ENCODE assay signal across 25 cellular contexts in genomic region chr17:5892897-5893656, GRCh38.
A peak's percentile ranks its signal among the peaks of the same experiment; 100 is the strongest.
DNase-seq lines count a peak whose midpoint lies in the region; ATAC-seq and TF ChIP-seq lines count a peak whose summit lies in the region.
"Had no signal": no experiment of that assay in that cellular context is flagged by ENCODE, and none has a peak within 500 bp of the region (broad histone marks: within the 10 kb centered on the region; RNA-seq: fewer than 3 reads in every experiment).

No MANE protein-coding gene starts in this region.

- 0 out of 7 replicates have a peak overlapping the region, but pooled peaks of 1 of the 3 experiments have one; percentile 11 for H3K27ac Mint-ChIP-seq in H9
- H3K27ac Mint-ChIP-seq: activated CD4-positive, alpha-beta memory T cell treated with anti-CD3 and anti-CD28 coated beads for 36 hours; activated naive CD8-positive, alpha-beta T cell; activated T-helper 2 cell treated with anti-CD3 and anti-CD28 coated beads, Interferon-gamma antibody, Interleukin-2, Interleukin-4, amounts not matched to agents 10 μg/mL and 5 μg/mL and 100 μg/mL, durations not matched to agents 14 hours and 24 hours and 36 hours; WTC11 had no signal

- no peak overlapping the region for H2BK20ac ChIP-seq in H9 (ENCODE audit: low read depth, low read length, poor library complexity, severe bottlenecking)

- H3K9ac ChIP-seq in H9 (ENCODE audit: extremely low read depth, insufficient read length, low read length): no peak overlapping the region
- H3K9ac ChIP-seq in mesenchymal stem cell (ENCODE audit: low read length): no peak overlapping the region

- no peaks in the 10 kb centered on the region; the same call in 1 of the 2 replicates for H3K79me2 ChIP-seq in H9 (ENCODE audit: insufficient read depth, low read length)
- H3K79me2 ChIP-seq: hepatocyte had no signal

- H4K91ac ChIP-seq in H9 (ENCODE audit: insufficient read length, low read depth, low read length) (no peak overlapping the region), mesenchymal stem cell (ENCODE audit: low read length) (no peak overlapping the region)

- H2BK5ac ChIP-seq in H9 (ENCODE audit: insufficient read length, low read length) (no peak overlapping the region), mesenchymal stem cell (ENCODE audit: low read depth, low read length, poor library complexity, severe bottlenecking) (no peak overlapping the region)

- in situ Hi-C loops in gastrocnemius medialis (cut with MboI; ENCODE audit: low sequenced_read_pairs in 4 of 4): no loop called here

- H2BK12ac ChIP-seq in H9 (ENCODE audit: insufficient read length, low read depth, low read length): no peak overlapping the region
- H2BK12ac ChIP-seq in mesenchymal stem cell (ENCODE audit: low read length in 2 of 2): no peak overlapping the region

- no peak overlapping the region for H2BK120ac ChIP-seq in H9 (ENCODE audit: low read depth, low read length, poor library complexity, severe bottlenecking)
- peak overlapping the region; percentile 52 for H2BK120ac ChIP-seq in mesenchymal stem cell (ENCODE audit: low read depth, low read length)

- H3K14ac ChIP-seq in H9 (ENCODE audit: insufficient read depth, low read length) (no peak overlapping the region), mesenchymal stem cell (ENCODE audit: low read length in 2 of 2) (no peak overlapping the region)

- TF ChIP-seq CTCF in H9 (conservative IDR thresholded peaks at IDR 0.05) (no peak), gastrocnemius medialis (IDR thresholded peaks at IDR 0.05 in 4 of 5, conservative IDR thresholded peaks at IDR 0.05 in 1 of 5) (no peak), RWPE1 (conservative IDR thresholded peaks at IDR 0.05; ENCODE audit: low read depth) (no peak)

- H3K18ac ChIP-seq in H9 (ENCODE audit: insufficient read length, low read depth, low read length) (no peak overlapping the region), mesenchymal stem cell (ENCODE audit: low read depth in 1 of 2, low read length in 2 of 2) (no peak overlapping the region)

- CTCF ChIA-PET in RWPE1 (lab: Yijun Ruan, JAX): no interaction called here

- no peaks in the 10 kb centered on the region for H3K27me3 Mint-ChIP-seq in H9 (ENCODE audit: low read depth)

- H3K4me3 ChIP-seq in mesenchymal stem cell (ENCODE audit: insufficient read depth in 1 of 2, low read depth in 1 of 2, low read length in 2 of 2): no peak overlapping the region
- H3K4me3 ChIP-seq in gastrocnemius medialis: no peak overlapping the region
- H3K4me3 ChIP-seq: hepatocyte, PC-9 had no signal

- WGBS in H9 (ENCODE audit: extremely low coverage, insufficient read length, low lambda C conversion rate): no CpG with 5 or more reads among the region's 3 CpGs
- WGBS in mesenchymal stem cell: 83% methylated on average over 2 of the region's 3 CpGs

- POLR2A ChIA-PET in RWPE1 (lab: Yijun Ruan, JAX; ENCODE audit: low non-redundant PET): interaction anchor here (0.6 kb wide), 1 partner anchor 14 kb away, joined by 12 read pairs; no protein-coding TSS in a partner anchor

- H2AFZ ChIP-seq in H9 (ENCODE audit: low read length) (no peak overlapping the region), mesenchymal stem cell (ENCODE audit: low read depth, low read length) (no peak overlapping the region)
- H2AFZ ChIP-seq: hepatocyte, PC-9 had no signal

- no peak overlapping the region for H4K5ac ChIP-seq in H9 (ENCODE audit: insufficient read length, low read depth, low read length)

- H3K23ac ChIP-seq in H9 (ENCODE audit: insufficient read length, low read depth, low read length): no peak overlapping the region
- H3K23ac ChIP-seq in mesenchymal stem cell (ENCODE audit: low read length in 2 of 2): no peak overlapping the region

- no peak for TF ChIP-seq POLR2A in gastrocnemius medialis (IDR thresholded peaks at IDR 0.05)

- H3K4me1 Mint-ChIP-seq in H9: peaks cover 44 to 47% of the 10 kb centered on the region in 2 experiments

- ATAC-seq in gastrocnemius medialis (peak; percentile 99), HG03095 (IDR thresholded peaks at IDR 0.05; ENCODE audit: unreplicated experiment) (no peak), Right ventricle myocardium inferior (no peak)
- ATAC-seq: WTC11 had no signal

- no peak overlapping the region for H3T11ph ChIP-seq in H9 (ENCODE audit: low read length)

- peaks cover 4% of the 10 kb centered on the region for H3K9me3 ChIP-seq in H9 (ENCODE audit: control insufficient read depth, low read depth, low read length)
- H3K9me3 ChIP-seq in mesenchymal stem cell (ENCODE audit: control insufficient read depth, low read length): peaks cover 7% of the 10 kb centered on the region
- H3K9me3 ChIP-seq in gastrocnemius medialis: no peaks in the 10 kb centered on the region
- H3K9me3 ChIP-seq: Caco-2, neutrophil had no signal

- H3K4ac ChIP-seq in H9 (ENCODE audit: low read depth, low read length) (no peak overlapping the region), mesenchymal stem cell (ENCODE audit: low read depth in 1 of 2, low read length in 2 of 2) (no peak overlapping the region)

- no peak overlapping the region for H2BK15ac ChIP-seq in H9 (ENCODE audit: low read depth, low read length)
- no peak overlapping the region for H2BK15ac ChIP-seq in mesenchymal stem cell (ENCODE audit: low read depth, poor library complexity, severe bottlenecking)

- H3K4me2 ChIP-seq in H9 (ENCODE audit: insufficient read depth, insufficient read length, low read length): no peak overlapping the region
- H3K4me2 ChIP-seq in mesenchymal stem cell (ENCODE audit: low read length, poor library complexity, severe bottlenecking): no peak overlapping the region
- H3K4me2 ChIP-seq: hepatocyte, PC-9 had no signal

- peaks cover 24 to 26% of the 10 kb centered on the region in 2 experiments for H3K9me3 Mint-ChIP-seq in H9
- H3K9me3 Mint-ChIP-seq: activated T-helper 2 cell treated with anti-CD3 and anti-CD28 coated beads, Interferon-gamma antibody, Interleukin-2, Interleukin-4, amounts not matched to agents 10 μg/mL and 5 μg/mL and 100 μg/mL, durations not matched to agents 14 hours and 24 hours and 36 hours had no signal

- H3K36me3 Mint-ChIP-seq in H9 (ENCODE audit: insufficient read depth in 1 of 3, low read depth in 3 of 3): peaks cover 6 to 15% (median 13%) of the 10 kb centered on the region in 3 experiments
- H3K36me3 Mint-ChIP-seq: activated CD4-positive, alpha-beta memory T cell treated with anti-CD3 and anti-CD28 coated beads for 36 hours; activated naive CD8-positive, alpha-beta T cell had no signal

- no peak overlapping the region for H4K8ac ChIP-seq in H9 (replicated peaks; ENCODE audit: insufficient read length, low read depth, low read length)
- H4K8ac ChIP-seq in mesenchymal stem cell (ENCODE audit: low read length): no peak overlapping the region

- no peak overlapping the region for H3K56ac ChIP-seq in H9 (ENCODE audit: insufficient read length, low read depth, low read length)

- H3K4me3 Mint-ChIP-seq in H9: no peak overlapping the region
- H3K4me3 Mint-ChIP-seq: activated CD4-positive, alpha-beta memory T cell treated with anti-CD3 and anti-CD28 coated beads for 36 hours; activated naive CD8-positive, alpha-beta T cell; WTC11 had no signal

- no peaks in the 10 kb centered on the region for H4K20me1 ChIP-seq in H9 (ENCODE audit: control insufficient read depth, insufficient read depth, insufficient read length)

- H3K36me3 ChIP-seq in mesenchymal stem cell (ENCODE audit: control insufficient read depth in 1 of 2, insufficient read depth in 2 of 2, low read depth in 1 of 2, low read length in 2 of 2): no peaks in the 10 kb centered on the region
- no peaks in the 10 kb centered on the region for H3K36me3 ChIP-seq in gastrocnemius medialis
- H3K36me3 ChIP-seq: neutrophil had no signal

- intact Hi-C loops in gastrocnemius medialis (cut with DNase I; ENCODE audit: low total_unique reads): no loop called here
- intact Hi-C loops in Right ventricle myocardium inferior (cut with DNase I): no loop called here

- peaks cover 6% of the 10 kb centered on the region; the same call in 1 of the 2 replicates for H3K4me1 ChIP-seq in H9 (ENCODE audit: insufficient read depth, low read length)
- H3K4me1 ChIP-seq in mesenchymal stem cell (ENCODE audit: control insufficient read depth, insufficient read depth, low read depth, low read length): peaks cover 3% of the 10 kb centered on the region
- H3K4me1 ChIP-seq in gastrocnemius medialis: peaks cover 12 to 15% of the 10 kb centered on the region in 2 donors
- H3K4me1 ChIP-seq: Caco-2 had no signal

- no peak overlapping the region for H2AK5ac ChIP-seq in H9 (ENCODE audit: insufficient read length, low read length)
- H2AK5ac ChIP-seq in mesenchymal stem cell (ENCODE audit: low read length, severe bottlenecking): no peak overlapping the region

- H3K79me1 ChIP-seq in H9 (ENCODE audit: insufficient read depth, low read depth, low read length, poor library complexity, severe bottlenecking) (no peaks in the 10 kb centered on the region), mesenchymal stem cell (replicated peaks; ENCODE audit: low read length, poor library complexity, severe bottlenecking) (no peaks in the 10 kb centered on the region)

- no peaks in the 10 kb centered on the region for H3K23me2 ChIP-seq in H9 (ENCODE audit: insufficient read length, low read depth, low read length, poor library complexity, severe bottlenecking)

- H3K27ac ChIP-seq in H9 (ENCODE audit: insufficient read length, low read depth, low read length): no peak overlapping the region
- peak overlapping the region; percentile 85 for H3K27ac ChIP-seq in cingulate gyrus (ENCODE audit: low read depth, low read length)
- no peak overlapping the region for H3K27ac ChIP-seq in mesenchymal stem cell (ENCODE audit: low read length, poor library complexity, severe bottlenecking)
- peak overlapping the region; percentile 35 to 66 (median 50) for H3K27ac ChIP-seq in gastrocnemius medialis
- H3K27ac ChIP-seq in RWPE1: no peak overlapping the region
- H3K27ac ChIP-seq: epithelial cell of prostate, hepatocyte, neutrophil, PC-9 had no signal

- DNase-seq in H9 (peak; percentile 8), mesenchymal stem cell (peak; percentile 11), gastrocnemius medialis (peak; percentile 47 to 53), NCI-H510A (lab: John Stamatoyannopoulos, UW) (no peak), Right ventricle myocardium inferior (ENCODE audit: missing footprints) (no peak), RWPE1 (ENCODE audit: low spot score) (no peak)
- DNase-seq: activated CD4-positive, alpha-beta memory T cell treated with anti-CD3 and anti-CD28 coated beads for 36 hours; activated CD8-positive, alpha-beta memory T cell treated with anti-CD3 and anti-CD28 coated beads, Interleukin-2, amount 50 U/mL, for 48 hours; Caco-2; DMS79; Kasumi-1; NCI-H2029; NCI-H446; PC-9; SIG-M5; small intestine; stimulated activated CD4-positive, alpha-beta T cell treated with anti-CD3 and anti-CD28 coated beads, Interleukin-1b, Interleukin-23, amount 100 ng/mL, for 48 hours had no signal

- H3K27me3 ChIP-seq in H9 (ENCODE audit: insufficient read depth, low read length) (no peaks in the 10 kb centered on the region), mesenchymal stem cell (ENCODE audit: control insufficient read depth in 1 of 2, insufficient read depth in 1 of 2, low read length in 2 of 2) (peaks cover 9 to 17% of the 10 kb centered on the region in 2 experiments), gastrocnemius medialis (no peaks in the 10 kb centered on the region)

Comparison
In these comparisons a context has a peak if more than half of its experiments do, and no peak if none do; other contexts are left out.
1. DNase-seq: peak in H9 (single experiment), mesenchymal stem cell (single experiment) and gastrocnemius medialis (2 of 2); none in NCI-H510A (single experiment), Right ventricle myocardium inferior (single experiment) and RWPE1 (single experiment).
2. H3K27ac ChIP-seq: peak in cingulate gyrus (single experiment) and gastrocnemius medialis (4 of 4); none in H9 (single experiment), mesenchymal stem cell (single experiment) and RWPE1 (single experiment).
3. ATAC-seq: peak in gastrocnemius medialis (2 of 2); none in HG03095 (single experiment) and Right ventricle myocardium inferior (single experiment).